Comparison of ENCODE assay signal across 39 cellular contexts in the genomic region with DNA sequence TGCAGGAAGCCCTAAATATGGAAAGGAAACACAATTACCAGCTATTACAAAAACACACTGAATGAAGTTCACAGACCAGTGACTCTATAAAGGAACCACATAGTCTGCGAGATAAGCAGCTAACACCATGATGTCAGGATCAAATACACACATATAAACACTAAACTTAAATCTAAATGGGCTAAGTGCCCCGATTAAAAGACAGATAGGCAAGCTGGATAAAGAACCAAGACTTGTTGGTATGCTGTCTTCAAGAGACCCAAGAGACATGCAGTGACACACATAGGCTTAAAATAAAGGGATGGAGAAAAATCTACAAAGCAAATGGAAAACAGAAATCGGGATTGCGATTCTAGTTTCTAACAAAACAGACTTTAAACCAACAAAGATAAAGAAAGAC.
"Had no signal": no experiment of that assay in that cellular context is flagged by ENCODE, and none has a peak within 500 bp of the region (broad histone marks: within the 10 kb centered on the region; RNA-seq: fewer than 3 reads in every experiment).

No MANE protein-coding gene starts in this region.

- H3K4me1 ChIP-seq: adrenal gland, ascending aorta, body of pancreas, breast epithelium had no signal

- H3K4me3 ChIP-seq: adrenal gland, ascending aorta, body of pancreas, breast epithelium, cardiac muscle cell had no signal

- H3K27me3 Mint-ChIP-seq: activated naive CD4-positive, alpha-beta T cell treated with anti-CD3 and anti-CD28 coated beads, Interleukin-2, amount 10 ng/mL, durations not matched to agents 7 days and 5 days; activated naive CD4-positive, alpha-beta T cell treated with anti-CD3 and anti-CD28 coated beads, Interleukin-2, amount 50 U/mL, for 24 hours; activated naive CD8-positive, alpha-beta T cell; activated naive CD8-positive, alpha-beta T cell treated with anti-CD3 and anti-CD28 coated beads for 36 hours; activated naive CD8-positive, alpha-beta T cell treated with anti-CD3 and anti-CD28 coated beads, Interleukin-2, amount 10 ng/mL, durations not matched to agents 7 days and 5 days; activated naive CD8-positive, alpha-beta T cell treated with anti-CD3 and anti-CD28 coated beads, Interleukin-2, amount 50 U/mL, for 24 hours; activated T-cell treated with anti-CD3 and anti-CD28 coated beads, Interleukin-2, amount 50 U/mL, for 24 hours; activated T-helper 17 cell treated with anti-CD3 and anti-CD28 coated beads, Interleukin-2, amount 50 U/mL, for 72 hours; brain; central memory CD8-positive, alpha-beta T cell had no signal

- H3K9me3 ChIP-seq: body of pancreas had no signal

- H3K4me1 Mint-ChIP-seq: activated naive CD4-positive, alpha-beta T cell treated with anti-CD3 and anti-CD28 coated beads, Interleukin-2, amount 10 ng/mL, durations not matched to agents 7 days and 5 days; activated naive CD4-positive, alpha-beta T cell treated with anti-CD3 and anti-CD28 coated beads, Interleukin-2, amount 50 U/mL, for 24 hours; activated naive CD8-positive, alpha-beta T cell treated with anti-CD3 and anti-CD28 coated beads for 36 hours; activated naive CD8-positive, alpha-beta T cell treated with anti-CD3 and anti-CD28 coated beads, Interleukin-2, amount 10 ng/mL, durations not matched to agents 7 days and 5 days; activated naive CD8-positive, alpha-beta T cell treated with anti-CD3 and anti-CD28 coated beads, Interleukin-2, amount 50 U/mL, for 24 hours; activated T-helper 17 cell treated with anti-CD3 and anti-CD28 coated beads, Interleukin-2, amount 50 U/mL, for 72 hours; brain; central memory CD8-positive, alpha-beta T cell had no signal

- H3K9me3 Mint-ChIP-seq: activated naive CD4-positive, alpha-beta T cell treated with anti-CD3 and anti-CD28 coated beads, Interleukin-2, amount 10 ng/mL, durations not matched to agents 7 days and 5 days; activated T-helper 1 cell treated with anti-CD3 and anti-CD28 coated beads, Interleukin-12 subunit alpha, Interleukin-12 subunit beta, Interleukin-2, Interleukin-4 antibody, amounts not matched to agents 30 ng/mL and 10 ng/mL and 1 ng/mL, durations not matched to agents 14 hours and 24 hours and 36 hours had no signal

- DNase-seq: activated effector memory CD4-positive, alpha-beta T cell treated with anti-CD3 and anti-CD28 coated beads, Interleukin-2, amount 50 U/mL, for 16 hours; activated effector memory CD4-positive, alpha-beta T cell treated with Interleukin-2 at 50 U/mL for 16 hours; activated gamma-delta T cell; activated gamma-delta T cell treated with Interleukin-2 at 50 U/mL for 16 hours; activated naive CD4-positive, alpha-beta T cell; activated naive CD4-positive, alpha-beta T cell treated with anti-CD3 and anti-CD28 coated beads for 36 hours; activated naive CD4-positive, alpha-beta T cell treated with anti-CD3 and anti-CD28 coated beads, Interleukin-2, amount 10 ng/mL, durations not matched to agents 7 days and 5 days; activated naive CD4-positive, alpha-beta T cell treated with anti-CD3 and anti-CD28 coated beads, Interleukin-2, amount 50 U/mL, for 16 hours; activated naive CD4-positive, alpha-beta T cell treated with Interleukin-2 at 50 U/mL for 16 hours; activated naive CD8-positive, alpha-beta T cell treated with anti-CD3 and anti-CD28 coated beads for 36 hours; activated naive CD8-positive, alpha-beta T cell treated with anti-CD3 and anti-CD28 coated beads, Interleukin-2, amount 10 ng/mL, durations not matched to agents 7 days and 5 days; activated naive CD8-positive, alpha-beta T cell treated with anti-CD3 and anti-CD28 coated beads, Interleukin-2, amount 50 U/mL, for 24 hours; activated T-cell treated with anti-CD3 and anti-CD28 coated beads for 4 hours; activated T-cell treated with anti-CD3 and anti-CD28 coated beads, Interleukin-2, amount 50 U/mL, for 1 hour; activated T-cell treated with anti-CD3 and anti-CD28 coated beads, Interleukin-2, amount 50 U/mL, for 24 hours; activated T-cell treated with anti-CD3 and anti-CD28 coated beads, Interleukin-2, amount 50 U/mL, for 4 hours; activated T-cell treated with anti-CD3 and anti-CD28 coated beads, Interleukin-2, amount 50 U/mL, for 48 hours; activated T-cell treated with anti-CD3 and anti-CD28 coated beads, Interleukin-2, amount 50 U/mL, for 72 hours; adrenal gland; amniotic stem cell; amygdala; anterior cingulate cortex; aorta; body of pancreas; brain microvascular endothelial cell; caudate nucleus; central memory CD4-positive, alpha-beta T cell; cerebellar nuclear complex had no signal

- H3K27ac Mint-ChIP-seq: activated naive CD4-positive, alpha-beta T cell treated with anti-CD3 and anti-CD28 coated beads for 36 hours; activated naive CD4-positive, alpha-beta T cell treated with anti-CD3 and anti-CD28 coated beads, Interleukin-2, amount 10 ng/mL, durations not matched to agents 7 days and 5 days; activated naive CD4-positive, alpha-beta T cell treated with anti-CD3 and anti-CD28 coated beads, Interleukin-2, amount 50 U/mL, for 24 hours; activated naive CD4-positive, alpha-beta T cell treated with anti-CD3 and anti-CD28 coated beads, Interleukin-2, amount 50 U/mL, for 72 hours; activated naive CD8-positive, alpha-beta T cell; activated naive CD8-positive, alpha-beta T cell treated with anti-CD3 and anti-CD28 coated beads for 36 hours; activated naive CD8-positive, alpha-beta T cell treated with anti-CD3 and anti-CD28 coated beads, Interleukin-2, amount 10 ng/mL, durations not matched to agents 7 days and 5 days; activated naive CD8-positive, alpha-beta T cell treated with anti-CD3 and anti-CD28 coated beads, Interleukin-2, amount 50 U/mL, for 24 hours; activated T-cell treated with anti-CD3 and anti-CD28 coated beads, Interleukin-2, amount 50 U/mL, for 24 hours; activated T-cell treated with anti-CD3 and anti-CD28 coated beads, Interleukin-2, amount 50 U/mL, for 72 hours; activated T-helper 1 cell treated with anti-CD3 and anti-CD28 coated beads, Interleukin-12 subunit alpha, Interleukin-12 subunit beta, Interleukin-2, Interleukin-4 antibody, amounts not matched to agents 30 ng/mL and 10 ng/mL and 1 ng/mL, durations not matched to agents 14 hours and 24 hours and 36 hours; activated T-helper 17 cell treated with anti-CD3 and anti-CD28 coated beads, Interleukin-2, amount 50 U/mL, for 72 hours; activated T-helper 2 cell treated with anti-CD3 and anti-CD28 coated beads, Interferon-gamma antibody, Interleukin-2, Interleukin-4, amounts not matched to agents 10 μg/mL and 5 μg/mL and 100 μg/mL, durations not matched to agents 14 hours and 24 hours and 36 hours; brain had no signal

- H3K4me3 Mint-ChIP-seq: activated naive CD4-positive, alpha-beta T cell treated with anti-CD3 and anti-CD28 coated beads for 36 hours; activated naive CD4-positive, alpha-beta T cell treated with anti-CD3 and anti-CD28 coated beads, Interleukin-2, amount 10 ng/mL, durations not matched to agents 7 days and 5 days; activated naive CD4-positive, alpha-beta T cell treated with anti-CD3 and anti-CD28 coated beads, Interleukin-2, amount 50 U/mL, for 24 hours; activated naive CD8-positive, alpha-beta T cell; activated naive CD8-positive, alpha-beta T cell treated with anti-CD3 and anti-CD28 coated beads for 36 hours; activated naive CD8-positive, alpha-beta T cell treated with anti-CD3 and anti-CD28 coated beads, Interleukin-2, amount 10 ng/mL, durations not matched to agents 7 days and 5 days; activated naive CD8-positive, alpha-beta T cell treated with anti-CD3 and anti-CD28 coated beads, Interleukin-2, amount 50 U/mL, for 24 hours; activated T-cell treated with anti-CD3 and anti-CD28 coated beads, Interleukin-2, amount 50 U/mL, for 24 hours; activated T-cell treated with anti-CD3 and anti-CD28 coated beads, Interleukin-2, amount 50 U/mL, for 4 hours; activated T-cell treated with anti-CD3 and anti-CD28 coated beads, Interleukin-2, amount 50 U/mL, for 72 hours; activated T-helper 1 cell treated with anti-CD3 and anti-CD28 coated beads, Interleukin-12 subunit alpha, Interleukin-12 subunit beta, Interleukin-2, Interleukin-4 antibody, amounts not matched to agents 30 ng/mL and 10 ng/mL and 1 ng/mL, durations not matched to agents 14 hours and 24 hours and 36 hours; activated T-helper 17 cell treated with anti-CD3 and anti-CD28 coated beads, Interleukin-2, amount 50 U/mL, for 72 hours; brain; central memory CD8-positive, alpha-beta T cell had no signal

- H3K36me3 Mint-ChIP-seq: activated naive CD4-positive, alpha-beta T cell treated with anti-CD3 and anti-CD28 coated beads, Interleukin-2, amount 10 ng/mL, durations not matched to agents 7 days and 5 days; activated naive CD8-positive, alpha-beta T cell treated with anti-CD3 and anti-CD28 coated beads, Interleukin-2, amount 10 ng/mL, durations not matched to agents 7 days and 5 days had no signal

- H3K36me3 ChIP-seq: adrenal gland, brain microvascular endothelial cell, cardiac muscle cell had no signal

- H3K27ac ChIP-seq: adrenal gland, ascending aorta, body of pancreas, brain microvascular endothelial cell, breast epithelium, cardiac muscle cell had no signal

- H3K27me3 ChIP-seq: adrenal gland, ascending aorta, body of pancreas, brain microvascular endothelial cell, breast epithelium, cardiac muscle cell had no signal
